In the genomic region with DNA sequence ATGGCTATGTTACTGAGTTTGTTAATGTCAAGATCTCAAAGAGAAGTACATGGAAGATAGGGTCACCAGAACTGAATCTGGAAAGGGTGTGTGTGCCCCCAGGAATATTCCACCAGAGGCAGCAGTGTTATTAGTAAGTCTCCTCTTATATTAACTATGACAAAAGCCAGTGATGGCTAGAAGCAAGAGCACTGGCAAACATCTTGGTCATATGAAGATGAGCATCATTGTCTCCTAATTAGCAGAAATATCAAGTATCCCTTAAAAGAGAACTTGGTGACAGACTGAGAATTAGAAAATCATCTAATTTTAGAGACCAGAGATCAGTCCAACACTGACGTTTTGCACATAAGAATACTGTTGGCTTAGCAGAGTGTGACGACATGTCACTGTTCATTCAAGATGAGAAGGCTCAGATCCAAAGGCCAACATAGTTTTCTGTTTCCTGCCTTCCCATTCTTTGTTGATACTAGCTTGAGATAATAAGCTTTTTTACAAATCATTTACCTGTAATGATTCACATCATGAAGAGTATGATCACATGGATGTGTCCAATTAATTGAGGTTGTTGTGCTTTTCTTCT, we compare ENCODE assay signal across 1 cellular context.
TF ChIP-seq lines count a peak whose summit lies in the region.

No MANE protein-coding gene starts in this region.

TF ChIP-seq in GM12878, 131 proteins besides CTCF, POLR2A, EP300 and RAD21 (continued from another document):
- TF ChIP-seq GABPA (IDR thresholded peaks at IDR 0.05; ENCODE audit: low read depth), result no peak
- TF ChIP-seq TCF7 (IDR thresholded peaks at IDR 0.05; ENCODE audit: borderline replicate concordance), result no peak
- TF ChIP-seq BCL11A (IDR thresholded peaks at IDR 0.05; ENCODE audit: low read depth, low read length), result no peak
TF ChIP-seq in GM12878: peak in this region for 0.
